Comparison of ENCODE assay signal across 10 cellular contexts in genomic region chr1:91805343-91805801, GRCh38.
DNase-seq lines count a peak whose midpoint lies in the region; ATAC-seq, FAIRE-seq and TF ChIP-seq lines count a peak whose summit lies in the region.
"Had no signal": no experiment of that assay in that cellular context is flagged by ENCODE, and none has a peak within 500 bp of the region (broad histone marks: within the 10 kb centered on the region; RNA-seq: fewer than 3 reads in every experiment).

No MANE protein-coding gene starts in this region.

- intact Hi-C loops in CD4-positive, alpha-beta T cell (cut with DNase I, micrococcal nuclease), result loop anchor here (2.0 to 10.0 kb wide), 5 partner anchors 81 to 499 kb away; partner anchors contain the start of genes TGFBR3 (in 2 of the 2) and CDC7 (in 1 of the 2)
- intact Hi-C loops in PC-3 (cut with micrococcal nuclease), result no loop called here
- intact Hi-C loops in pancreas (cut with DNase I), result no loop called here
- intact Hi-C loops in left cardiac atrium (cut with DNase I), result no loop called here

- no peak for FAIRE-seq in pancreas (lab: Jason Lieb, UNC)
- FAIRE-seq: astrocyte had no signal

- H3F3A ChIP-seq in PC-3 (ENCODE audit: low read length, unreplicated experiment), result no peaks in the 10 kb centered on the region

- no peak overlapping the region for H3K4me2 ChIP-seq in PC-3 (ENCODE audit: low read length)

- CTCF ChIA-PET in CD4-positive, alpha-beta T cell (lab: Charles Lee), result interaction anchor here (1.0 to 2.1 kb wide), 3 partner anchors 78 to 81 kb away, joined by 3 to 8 read pairs (median 7); partner anchors contain the start of gene TGFBR3
- CTCF ChIA-PET in PC-3 (lab: Charles Lee), result no interaction called here

- in situ Hi-C loops in astrocyte of the spinal cord (cut with HindIII; ENCODE audit: low sequenced_read_pairs), result no loop called here

- no peaks in the 10 kb centered on the region for H3K27me3 ChIP-seq in CD4-positive, alpha-beta T cell (ENCODE audit: control insufficient read depth, insufficient read depth, low read length)
- H3K27me3 ChIP-seq in PC-3 (ENCODE audit: low read length) (no peaks in the 10 kb centered on the region), pancreas (no peaks in the 10 kb centered on the region)

- no peaks in the 10 kb centered on the region for H4K20me1 ChIP-seq in PC-3 (ENCODE audit: low read length)

- peak overlapping the region; percentile 97 for H3K27ac ChIP-seq in CD4-positive, alpha-beta T cell (ENCODE audit: low read depth, low read length)
- H3K27ac ChIP-seq in PC-3 (ENCODE audit: low read length) (peak overlapping the region; percentile 50), pancreas (peak overlapping the region; percentile 12 to 80 (median 70)), substantia nigra (ENCODE audit: low read depth, low read length, poor library complexity, severe bottlenecking) (no peak overlapping the region)

- H3K27me3 Mint-ChIP-seq in CD4-positive, alpha-beta T cell, result no peaks in the 10 kb centered on the region

- no peak for TF ChIP-seq CTCF in CD4-positive, alpha-beta T cell (IDR thresholded peaks at IDR 0.05)
- TF ChIP-seq CTCF in PC-3 (conservative IDR thresholded peaks at IDR 0.05; ENCODE audit: low read depth, low read length) (no peak), astrocyte of the spinal cord (IDR thresholded peaks at IDR 0.05; ENCODE audit: low read depth, low read length) (no peak), pancreas (IDR thresholded peaks at IDR 0.05) (peak in 1 of 4 donors; percentile 6)

- no peaks in the 10 kb centered on the region for H3K79me2 ChIP-seq in PC-3 (ENCODE audit: low read length)

- DNase-seq in CD4-positive, alpha-beta T cell, result peak in 4 of 10 experiments; percentile 6 to 29 (median 10)
- DNase-seq in PC-3, result no peak
- DNase-seq in astrocyte of the spinal cord (ENCODE audit: low read depth, low spot score), result peak; percentile 30
- peak; percentile 82 to 93 (median 86) for DNase-seq in pancreas
- no peak for DNase-seq in NCI-H2029 treated with DMSO at 0.1 percent for 48 hours (lab: John Stamatoyannopoulos, UW)
- DNase-seq in substantia nigra (lab: John Stamatoyannopoulos, UW), result no peak
- no peak for DNase-seq in left cardiac atrium
- no peak for DNase-seq in left lobe of liver (ENCODE audit: low spot score)
- DNase-seq: NCI-H1105 treated with DMSO at 0.1 percent for 48 hours had no signal

- peak overlapping the region; percentile 94 for H3K27ac Mint-ChIP-seq in CD4-positive, alpha-beta T cell

- no peaks in the 10 kb centered on the region for H3K9me2 ChIP-seq in PC-3 (replicated peaks; ENCODE audit: low read length)

- no peaks in the 10 kb centered on the region for H3K36me3 Mint-ChIP-seq in CD4-positive, alpha-beta T cell (ENCODE audit: low read depth)

- POLR2A ChIA-PET in CD4-positive, alpha-beta T cell (lab: Charles Lee), result interaction anchor here (0.7 to 4.2 kb wide), 5 partner anchors 8 to 305 kb away, joined by 3 to 21 read pairs (median 7); partner anchors contain the start of genes CDC7 and TGFBR3
- POLR2A ChIA-PET in PC-3 (lab: Charles Lee; ENCODE audit: unreplicated experiment), result interaction anchor here (0.6 kb wide), 1 partner anchor 10 kb away, joined by 9 read pairs; no protein-coding TSS in a partner anchor

- no peaks in the 10 kb centered on the region for H3K9me3 Mint-ChIP-seq in CD4-positive, alpha-beta T cell

- H3K4me3 Mint-ChIP-seq in CD4-positive, alpha-beta T cell, result no peak overlapping the region

- ATAC-seq in CD4-positive, alpha-beta T cell (ENCODE audit: poor library complexity), result no peak
- ATAC-seq in PC-3, result no peak
- ATAC-seq in pancreas, result peak; percentile 89 to 94 (median 92)
- no peak for ATAC-seq in left cardiac atrium
- ATAC-seq in left lobe of liver, result no peak

- H3K4me1 ChIP-seq in PC-3 (ENCODE audit: insufficient read depth, low read length) (peaks cover 28% of the 10 kb centered on the region), pancreas (peaks cover 31 to 46% (median 46%) of the 10 kb centered on the region in 3 donors)

- H3K36me3 ChIP-seq in PC-3 (ENCODE audit: low read depth, low read length) (no peaks in the 10 kb centered on the region), pancreas (no peaks in the 10 kb centered on the region)

- BruUV-seq in PC-3 (replicated peaks; lab: Mats Ljungman, UMichigan), result no TSS peak

- peaks cover 54% of the 10 kb centered on the region for H3K4me1 Mint-ChIP-seq in CD4-positive, alpha-beta T cell (ENCODE audit: low read depth)

- H3K9ac ChIP-seq in PC-3 (ENCODE audit: low read length), result no peak overlapping the region; the same call in 1 of the 2 replicates

- WGBS in pancreas, 2 donors, result 34 to 40% methylated on average over 8 of the region's 8 CpGs

- H3K4me3 ChIP-seq in PC-3 (ENCODE audit: low read length), result no peak overlapping the region
- H3K4me3 ChIP-seq in astrocyte of the spinal cord (ENCODE audit: low read depth, low read length), result no peak overlapping the region
- H3K4me3 ChIP-seq in pancreas, result no peak overlapping the region

- H3K9me3 ChIP-seq in CD4-positive, alpha-beta T cell (ENCODE audit: control insufficient read depth, low read length), result no peaks in the 10 kb centered on the region
- H3K9me3 ChIP-seq in PC-3 (ENCODE audit: low read length), result no peaks in the 10 kb centered on the region
- H3K9me3 ChIP-seq in pancreas, result no peaks in the 10 kb centered on the region

- no peak overlapping the region for H2AFZ ChIP-seq in PC-3 (ENCODE audit: low read length)

Comparison
In these comparisons a context has a peak if more than half of its experiments do, and no peak if none do; other contexts are left out.
1. ATAC-seq: peak in pancreas (4 of 4); none in CD4-positive, alpha-beta T cell (single experiment), PC-3 (single experiment), left cardiac atrium (0 of 2) and left lobe of liver (single experiment).
2. DNase-seq: peak in astrocyte of the spinal cord (single experiment) and pancreas (6 of 6); none in PC-3 (single experiment), NCI-H2029 treated with DMSO at 0.1 percent for 48 hours (single experiment), substantia nigra (0 of 49), left cardiac atrium (single experiment) and left lobe of liver (single experiment).
3. intact Hi-C loops: an anchor here in CD4-positive, alpha-beta T cell (2.0 to 10.0 kb wide); none called in PC-3, pancreas and left cardiac atrium.